ENCODE assay signal across 19 cellular contexts in the genomic region with DNA sequence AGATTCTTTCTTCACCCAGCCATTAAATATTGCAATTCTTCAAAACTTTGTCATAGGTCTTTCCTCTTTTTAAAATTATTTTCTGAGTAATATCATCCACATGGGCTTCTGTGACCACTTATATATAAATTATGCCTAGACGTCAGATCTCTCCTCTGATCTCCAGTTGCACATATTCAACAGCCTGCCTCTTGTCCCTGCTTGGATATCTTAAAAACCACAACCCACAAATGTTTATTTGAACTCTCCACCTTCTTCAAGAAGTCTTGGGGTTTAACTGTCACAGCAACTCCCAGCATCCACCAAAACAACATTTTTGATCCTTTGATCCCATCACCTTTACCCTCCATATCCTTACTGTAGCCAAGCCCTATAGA.
DNase-seq lines count a peak whose midpoint lies in the region; ATAC-seq and TF ChIP-seq lines count a peak whose summit lies in the region.
"Had no signal": no experiment of that assay in that cellular context is flagged by ENCODE, and none has a peak within 500 bp of the region (broad histone marks: within the 10 kb centered on the region; RNA-seq: fewer than 3 reads in every experiment).

No MANE protein-coding gene starts in this region.

- TF ChIP-seq CTCF in PC-3 (conservative IDR thresholded peaks at IDR 0.05; ENCODE audit: low read depth, low read length) (no peak), choroid plexus epithelial cell (conservative IDR thresholded peaks at IDR 0.05; ENCODE audit: low read depth, low read length) (no peak)

- H3K9me3 ChIP-seq in GM23248 (ENCODE audit: low read depth) (no peaks in the 10 kb centered on the region), PC-3 (ENCODE audit: low read length) (no peaks in the 10 kb centered on the region), skeletal muscle satellite cell (replicated peaks; ENCODE audit: low read length) (no peaks in the 10 kb centered on the region)
- H3K9me3 ChIP-seq: thyroid gland had no signal

- CTCF ChIA-PET in PC-3 (lab: Charles Lee) = no interaction called here

- H3K4me3 ChIP-seq in GM23248 (no peak overlapping the region), PC-3 (ENCODE audit: low read length) (no peak overlapping the region), choroid plexus epithelial cell (ENCODE audit: low read depth, low read length) (no peak overlapping the region), skeletal muscle satellite cell (ENCODE audit: low read length) (no peak overlapping the region)
- H3K4me3 ChIP-seq: ascending aorta, lung, thyroid gland had no signal

- H3F3A ChIP-seq in GM23248 (ENCODE audit: insufficient read depth) = 0 out of 2 replicates have a peak, but pooled peaks cover 9% of the 10 kb centered on the region
- peaks cover 5% of the 10 kb centered on the region for H3F3A ChIP-seq in PC-3 (ENCODE audit: low read length, unreplicated experiment)

- H4K20me1 ChIP-seq in GM23248 (ENCODE audit: insufficient read depth) = no peaks in the 10 kb centered on the region
- no peaks in the 10 kb centered on the region for H4K20me1 ChIP-seq in PC-3 (ENCODE audit: low read length)

- H2AFZ ChIP-seq in GM23248 (no peak overlapping the region), PC-3 (ENCODE audit: low read length) (no peak overlapping the region)

- H3K9me2 ChIP-seq in GM23248 (ENCODE audit: insufficient read depth) = no peaks in the 10 kb centered on the region
- H3K9me2 ChIP-seq in PC-3 (replicated peaks; ENCODE audit: low read length) = no peaks in the 10 kb centered on the region

- peak; percentile 17 for DNase-seq in GM23248
- DNase-seq in PC-3 = peak; percentile 51
- peak; percentile 91 for DNase-seq in choroid plexus epithelial cell (ENCODE audit: low read depth)
- no peak for DNase-seq in effector CD8-positive, alpha-beta T cell (lab: John Stamatoyannopoulos, UW)
- DNase-seq in middle frontal gyrus (ENCODE audit: extremely low spot score, low spot score) = no peak
- DNase-seq: activated CD4-positive, CD25-positive, alpha-beta regulatory T cell treated with anti-CD3 and anti-CD28 coated beads, Interleukin-2, amount 50 U/mL, for 72 hours; activated effector memory CD4-positive, alpha-beta T cell treated with Interleukin-2 at 50 U/mL for 16 hours; erythroblast; glutamatergic neuron; natural killer cell; NCI-H146; SIG-M5; stimulated activated CD4-positive, alpha-beta T cell treated with anti-CD3 and anti-CD28 coated beads, Interleukin-12 subunit alpha, Interleukin-12 subunit beta, amount 100 ng/mL, for 4 hours; thyroid gland had no signal

- BruUV-seq in PC-3 (replicated peaks; lab: Mats Ljungman, UMichigan) = no TSS peak

- WGBS in GM23248 (ENCODE audit: low coverage in 1 of 2, low lambda C conversion rate in 2 of 2, missing lambda C conversion rate in 2 of 2), 2 experiments = 0% methylated on average over 1 of the region's 1 CpG

- no peak overlapping the region for H3K4me2 ChIP-seq in GM23248 (ENCODE audit: unreplicated experiment)
- H3K4me2 ChIP-seq in PC-3 (ENCODE audit: low read length) = peak overlapping the region; percentile 17
- peak overlapping the region; percentile 6 for H3K4me2 ChIP-seq in skeletal muscle satellite cell (ENCODE audit: low read length)

- no peaks in the 10 kb centered on the region for H3K27me3 ChIP-seq in GM23248 (replicated peaks; ENCODE audit: insufficient read depth)
- no peaks in the 10 kb centered on the region for H3K27me3 ChIP-seq in PC-3 (ENCODE audit: low read length)
- H3K27me3 ChIP-seq in skeletal muscle satellite cell (ENCODE audit: control insufficient read depth, insufficient read depth, low read length) = no peaks in the 10 kb centered on the region
- H3K27me3 ChIP-seq: ascending aorta, thyroid gland had no signal

- intact Hi-C loops in PC-3 (cut with micrococcal nuclease) = loop anchor here (10.0 kb wide), 1 partner anchor 240 kb away; no protein-coding TSS in a partner anchor

- H3K79me2 ChIP-seq in GM23248 (ENCODE audit: insufficient read depth) (no peaks in the 10 kb centered on the region), PC-3 (ENCODE audit: low read length) (no peaks in the 10 kb centered on the region)

- no peak overlapping the region for H3K9ac ChIP-seq in GM23248
- no peak overlapping the region for H3K9ac ChIP-seq in PC-3 (ENCODE audit: low read length)
- peak overlapping the region; percentile 29 for H3K9ac ChIP-seq in skeletal muscle satellite cell (ENCODE audit: low read depth, low read length)

- POLR2A ChIA-PET in PC-3 (lab: Charles Lee; ENCODE audit: unreplicated experiment) = no interaction called here

- H3K36me3 ChIP-seq in GM23248 (ENCODE audit: low read depth) (no peaks in the 10 kb centered on the region), PC-3 (ENCODE audit: low read depth, low read length) (no peaks in the 10 kb centered on the region), skeletal muscle satellite cell (ENCODE audit: insufficient read depth, low read length) (no peaks in the 10 kb centered on the region)
- H3K36me3 ChIP-seq: ascending aorta, thyroid gland had no signal

- no peak; the same call in 1 of the 2 replicates for ATAC-seq in PC-3
- no peak for ATAC-seq in GM21737 (IDR thresholded peaks at IDR 0.05; ENCODE audit: unreplicated experiment)
- ATAC-seq: natural killer cell had no signal

- in situ Hi-C loops in GM23248 (cut with MboI) = no loop called here

- H3K4me1 ChIP-seq in GM23248 (ENCODE audit: insufficient read depth) (peaks cover 20% of the 10 kb centered on the region), PC-3 (ENCODE audit: insufficient read depth, low read length) (peaks cover 60% of the 10 kb centered on the region), skeletal muscle satellite cell (ENCODE audit: control insufficient read depth, insufficient read depth, low read length) (peaks cover 32% of the 10 kb centered on the region)
- H3K4me1 ChIP-seq: ascending aorta, thyroid gland had no signal

- H3K27ac ChIP-seq in GM23248 (no peak overlapping the region), PC-3 (ENCODE audit: low read length) (peak overlapping the region; percentile 34)
- H3K27ac ChIP-seq: ascending aorta, C4-2B, thyroid gland had no signal

Comparison
In these comparisons a context has a peak if more than half of its experiments do, and no peak if none do; other contexts are left out.
1. DNase-seq: peak in GM23248 (single experiment), PC-3 (single experiment) and choroid plexus epithelial cell (single experiment); none in effector CD8-positive, alpha-beta T cell (single experiment) and middle frontal gyrus (single experiment).